Comparison of ENCODE assay signal across 9 cellular contexts in the genomic region with DNA sequence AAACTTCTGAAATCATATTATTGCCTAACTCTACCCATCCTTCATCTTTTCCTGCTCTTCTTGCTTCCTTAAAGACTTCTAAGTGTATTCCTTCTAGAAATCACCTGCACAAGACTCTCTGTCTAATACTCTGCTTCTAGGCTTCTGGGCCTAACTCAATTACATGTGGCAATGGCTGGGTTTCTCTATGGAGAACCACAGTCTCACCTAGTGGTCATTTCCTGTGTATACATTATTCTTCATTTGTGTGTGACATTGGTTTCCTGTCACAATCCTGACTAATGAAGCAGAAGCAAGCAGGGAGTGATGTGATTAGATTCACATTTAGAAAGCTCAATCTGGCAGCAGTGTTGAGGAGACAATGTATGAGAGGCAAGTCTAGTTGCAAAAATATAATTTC. TPM values are rescaled to one million over a fixed set of nuclear protein-coding genes. Genes with fewer than 3 reads are reported as not detected.
DNase-seq lines count a peak whose midpoint lies in the region; ATAC-seq and TF ChIP-seq lines count a peak whose summit lies in the region.
"Had no signal": no experiment of that assay in that cellular context is flagged by ENCODE, and none has a peak within 500 bp of the region (broad histone marks: within the 10 kb centered on the region; RNA-seq: fewer than 3 reads in every experiment).

No MANE protein-coding gene starts in this region.

- H3K36me3 ChIP-seq in mucosa of descending colon (ENCODE audit: low read depth) (no peaks in the 10 kb centered on the region), gastrocnemius medialis (no peaks in the 10 kb centered on the region)
- no peaks in the 10 kb centered on the region for H3K36me3 ChIP-seq in effector memory CD4-positive, alpha-beta T cell (ENCODE audit: control insufficient read depth, insufficient read depth, low read length)

- in situ Hi-C loops in SK-MEL-5 (cut with HindIII; ENCODE audit: low pct_unique_long_range_greater_than_20kb, low sequenced_read_pairs) (no loop called here), gastrocnemius medialis (cut with MboI; ENCODE audit: low sequenced_read_pairs in 4 of 4) (no loop called here)

- intact Hi-C loops in mucosa of descending colon (cut with DNase I, micrococcal nuclease) (no loop called here), gastrocnemius medialis (cut with DNase I; ENCODE audit: low total_unique reads) (no loop called here)

- no peak for TF ChIP-seq POLR2A in gastrocnemius medialis (IDR thresholded peaks at IDR 0.05)

- no peak overlapping the region for H3K27ac ChIP-seq in effector memory CD4-positive, alpha-beta T cell (ENCODE audit: insufficient read depth, low read length, poor library complexity, severe bottlenecking)
- H3K27ac ChIP-seq in gastrocnemius medialis = no peak overlapping the region

- TF ChIP-seq CTCF in mucosa of descending colon (IDR thresholded peaks at IDR 0.05) (no peak), gastrocnemius medialis (IDR thresholded peaks at IDR 0.05 in 4 of 5, conservative IDR thresholded peaks at IDR 0.05 in 1 of 5) (no peak)

- no peaks in the 10 kb centered on the region for H3K27me3 ChIP-seq in effector memory CD4-positive, alpha-beta T cell (replicated peaks; ENCODE audit: control insufficient read depth, insufficient read depth, low read length, poor library complexity, severe bottlenecking)
- no peaks in the 10 kb centered on the region for H3K27me3 ChIP-seq in gastrocnemius medialis

- no peak overlapping the region for H3K4me3 ChIP-seq in mucosa of descending colon
- H3K4me3 ChIP-seq in effector memory CD4-positive, alpha-beta T cell (ENCODE audit: insufficient read depth, low read depth, low read length, poor library complexity, severe bottlenecking) = no peak overlapping the region
- H3K4me3 ChIP-seq in gastrocnemius medialis = no peak overlapping the region

- ATAC-seq in GM18519 (IDR thresholded peaks at IDR 0.05; ENCODE audit: low FRiP score, unreplicated experiment) (peak; percentile 88), HG02938 (IDR thresholded peaks at IDR 0.05; ENCODE audit: unreplicated experiment) (peak; percentile 82), mucosa of descending colon (peak; percentile 51), gastrocnemius medialis (no peak)
- ATAC-seq: T-cell had no signal

- DNase-seq in SK-MEL-5 (ENCODE audit: low read depth, low spot score) (peak; percentile 35), mucosa of descending colon (no peak), NCI-H2081 treated with DMSO at 0.1 percent for 48 hours (lab: John Stamatoyannopoulos, UW) (no peak), gastrocnemius medialis (no peak)
- DNase-seq in effector memory CD4-positive, alpha-beta T cell = no peak
- no peak for DNase-seq in activated CD4-positive, alpha-beta T cell treated with anti-CD3 and anti-CD28 coated beads, Interleukin-2, amount 50 U/mL, for 1 hour
- DNase-seq: T-cell had no signal

- no peaks in the 10 kb centered on the region for H3K4me1 ChIP-seq in mucosa of descending colon (ENCODE audit: low read depth)
- no peaks in the 10 kb centered on the region for H3K4me1 ChIP-seq in effector memory CD4-positive, alpha-beta T cell (ENCODE audit: control insufficient read depth, insufficient read depth, low read length, poor library complexity, severe bottlenecking)
- H3K4me1 ChIP-seq in gastrocnemius medialis = no peaks in the 10 kb centered on the region

- no peaks in the 10 kb centered on the region for H3K9me3 ChIP-seq in mucosa of descending colon
- H3K9me3 ChIP-seq in effector memory CD4-positive, alpha-beta T cell (ENCODE audit: control insufficient read depth, low read length) = no peaks in the 10 kb centered on the region
- H3K9me3 ChIP-seq in gastrocnemius medialis = no peaks in the 10 kb centered on the region

RNA-seq across cellular contexts. Expression of gene CLDN1, which starts 16.9 kb away (rescaled TPM):
- 42.9 and 44.3 TPM in 2 replicates for total RNA-seq in SK-MEL-5 (2014; rRNA removed; shearing (Covaris generic))
- 39.4 and 54.0 TPM in 2 replicates for polyA plus RNA-seq in SK-MEL-5 (2015; cell fraction: cytosol; rRNA removed)
- 42.0 and 47.8 TPM in 2 replicates for polyA plus RNA-seq in SK-MEL-5 (2015; cell fraction: nucleus; rRNA removed)
- total RNA-seq in mucosa of descending colon = 1 to 10 TPM in 1 of 3 donors, under 1 TPM in 2; 0.57 to 4.3 (median 0.78) TPM
- under 1 TPM in 3 of 4 donors, not detected in 1; 0.25 to 1.00 (median 0.36) TPM for total RNA-seq in gastrocnemius medialis

RNA-seq across cellular contexts. Expression of gene CLDN16, which starts 48.8 kb away (rescaled TPM):
- total RNA-seq in SK-MEL-5 (2014; rRNA removed; shearing (Covaris generic)) = not detected in 2 replicates
- polyA plus RNA-seq in SK-MEL-5 (2015; cell fraction: cytosol; rRNA removed) = 0.02 TPM in 1 of 2 replicates, not detected in the other
- polyA plus RNA-seq in SK-MEL-5 (2015; cell fraction: nucleus; rRNA removed) = not detected in 2 replicates
- not detected for total RNA-seq in mucosa of descending colon
- total RNA-seq in gastrocnemius medialis = not detected
- total RNA-seq: T-cell had no signal

Comparison
In these comparisons a context has a peak if more than half of its experiments do, and no peak if none do; other contexts are left out.
1. ATAC-seq: peak in GM18519 (single experiment), HG02938 (single experiment) and mucosa of descending colon (single experiment); none in gastrocnemius medialis (0 of 2).